ENCODE assay signal across 19 cellular contexts in genomic region chr14:94386085-94387031, GRCh38. TPM values are rescaled to one million over a fixed set of nuclear protein-coding genes. Genes with fewer than 3 reads are reported as not detected.
DNase-seq lines count a peak whose midpoint lies in the region; ATAC-seq and TF ChIP-seq lines count a peak whose summit lies in the region.
"Had no signal": no experiment of that assay in that cellular context is flagged by ENCODE, and none has a peak within 500 bp of the region (broad histone marks: within the 10 kb centered on the region; RNA-seq: fewer than 3 reads in every experiment).

No MANE protein-coding gene starts in this region.

- H3K27ac ChIP-seq in sigmoid colon: no peak overlapping the region

- CTCF ChIA-PET in Caco-2 (lab: Charles Lee): no interaction called here

- H3K9me3 ChIP-seq in Caco-2 (no peaks in the 10 kb centered on the region), sigmoid colon (no peaks in the 10 kb centered on the region), HAP-1 (no peaks in the 10 kb centered on the region)
- H3K9me3 ChIP-seq: heart right ventricle had no signal

- in situ Hi-C loops in HAP-1 (cut with MboI; ENCODE audit: low sequenced_read_pairs): no loop called here

- no peaks in the 10 kb centered on the region for H3K36me3 Mint-ChIP-seq in Caco-2 (ENCODE audit: insufficient read depth, unreplicated experiment)

- intact Hi-C loops in Caco-2 (cut with micrococcal nuclease; ENCODE audit: unreplicated experiment) (no loop called here), sigmoid colon (cut with DNase I) (no loop called here)

- H3K4me3 ChIP-seq in Caco-2 (ENCODE audit: low read depth, low read length): peak overlapping the region; percentile 41
- H3K4me3 ChIP-seq in epithelial cell of proximal tubule (ENCODE audit: low read depth, low read length): peak overlapping the region; percentile 54
- no peak overlapping the region for H3K4me3 ChIP-seq in sigmoid colon
- H3K4me3 ChIP-seq in HAP-1: no peak overlapping the region
- H3K4me3 ChIP-seq: GM12878 had no signal

- TF ChIP-seq CTCF in Caco-2 (IDR thresholded peaks at IDR 0.05; ENCODE audit: insufficient read depth in 1 of 2, low read depth in 1 of 2, low read length in 1 of 2, severe bottlenecking in 1 of 2, unreplicated experiment in 1 of 2) (no peak), epithelial cell of proximal tubule (conservative IDR thresholded peaks at IDR 0.05; ENCODE audit: low read depth, low read length) (no peak), sigmoid colon (IDR thresholded peaks at IDR 0.05) (no peak)

- ATAC-seq in GM18505 (IDR thresholded peaks at IDR 0.05; ENCODE audit: unreplicated experiment) (no peak), HG03520 (IDR thresholded peaks at IDR 0.05; ENCODE audit: unreplicated experiment) (no peak)
- ATAC-seq: effector memory CD8-positive, alpha-beta T cell; GM12878; heart right ventricle; PC-3 had no signal

- H3K27me3 ChIP-seq in Caco-2 (replicated peaks; ENCODE audit: control insufficient read depth, insufficient read depth, low read length) (no peaks in the 10 kb centered on the region), sigmoid colon (peaks cover 0 to 4% (median 0%) of the 10 kb centered on the region in 3 donors), HAP-1 (ENCODE audit: low read depth) (no peaks in the 10 kb centered on the region)

- no peaks in the 10 kb centered on the region for H3K27me3 Mint-ChIP-seq in Caco-2 (ENCODE audit: insufficient read depth, unreplicated experiment)
- H3K27me3 Mint-ChIP-seq: central memory CD8-positive, alpha-beta T cell had no signal

- no peaks in the 10 kb centered on the region for H3K4me1 Mint-ChIP-seq in Caco-2 (ENCODE audit: low read depth, unreplicated experiment)
- H3K4me1 Mint-ChIP-seq: central memory CD8-positive, alpha-beta T cell had no signal

- DNase-seq in Caco-2 (no peak), NCI-H1105 treated with DMSO at 0.1 percent for 48 hours (lab: John Stamatoyannopoulos, UW) (peak; percentile 51), epithelial cell of proximal tubule (ENCODE audit: low read depth) (no peak), sigmoid colon (peak; percentile 27), HAP-1 (ENCODE audit: low spot score in 2 of 2) (no peak)
- DNase-seq: amniotic stem cell; effector memory CD8-positive, alpha-beta T cell; GDM1; heart right ventricle; islet precursor cell; PC-3 had no signal

- WGBS in sigmoid colon, 2 donors: 35 to 66% methylated on average over 14 of the region's 14 CpGs

- TF ChIP-seq POLR2A in sigmoid colon (IDR thresholded peaks at IDR 0.05): no peak
- no peak for TF ChIP-seq POLR2A in GM18505 (IDR thresholded peaks at IDR 0.05; ENCODE audit: borderline replicate concordance, extremely low read depth, insufficient read depth, insufficient read length)

- no peak overlapping the region for H3K27ac Mint-ChIP-seq in Caco-2 (ENCODE audit: unreplicated experiment)
- H3K27ac Mint-ChIP-seq: activated T-helper 2 cell treated with anti-CD3 and anti-CD28 coated beads, Interferon-gamma antibody, Interleukin-2, Interleukin-4, amounts not matched to agents 10 μg/mL and 5 μg/mL and 100 μg/mL, durations not matched to agents 14 hours and 24 hours and 36 hours; effector memory CD8-positive, alpha-beta T cell; T-helper 2 cell treated with Interferon-gamma antibody and Interleukin-4, amounts not matched to agents 5 μg/mL and 100 μg/mL, for 36 hours had no signal

- no peaks in the 10 kb centered on the region for H3K9me3 Mint-ChIP-seq in Caco-2 (ENCODE audit: unreplicated experiment)
- H3K9me3 Mint-ChIP-seq: activated T-helper 2 cell treated with anti-CD3 and anti-CD28 coated beads, Interferon-gamma antibody, Interleukin-2, Interleukin-4, amounts not matched to agents 10 μg/mL and 5 μg/mL and 100 μg/mL, durations not matched to agents 14 hours and 24 hours and 36 hours; central memory CD8-positive, alpha-beta T cell; effector memory CD8-positive, alpha-beta T cell; T-helper 2 cell treated with Interferon-gamma antibody and Interleukin-4, amounts not matched to agents 5 μg/mL and 100 μg/mL, for 36 hours had no signal

- H3K4me3 Mint-ChIP-seq in Caco-2 (ENCODE audit: unreplicated experiment): no peak overlapping the region
- H3K4me3 Mint-ChIP-seq: central memory CD8-positive, alpha-beta T cell; effector memory CD8-positive, alpha-beta T cell; T-helper 2 cell treated with Interferon-gamma antibody and Interleukin-4, amounts not matched to agents 5 μg/mL and 100 μg/mL, for 36 hours had no signal

- H3K4me1 ChIP-seq in Caco-2: peaks cover 32% of the 10 kb centered on the region
- peaks cover 0 to 6% (median 0%) of the 10 kb centered on the region in 4 donors for H3K4me1 ChIP-seq in sigmoid colon
- peaks cover 5% of the 10 kb centered on the region; the same call in 1 of the 2 replicates for H3K4me1 ChIP-seq in HAP-1

- no TSS peak for BruUV-seq in Caco-2 (replicated peaks; lab: Mats Ljungman, UMichigan)

- no peak for TF ChIP-seq EP300 in sigmoid colon (IDR thresholded peaks at IDR 0.05)

- POLR2A ChIA-PET in Caco-2 (lab: Charles Lee): no interaction called here

- H3K36me3 ChIP-seq in Caco-2 (ENCODE audit: control insufficient read depth, insufficient read depth, low read length): peaks cover 7% of the 10 kb centered on the region
- no peaks in the 10 kb centered on the region for H3K36me3 ChIP-seq in sigmoid colon
- no peaks in the 10 kb centered on the region for H3K36me3 ChIP-seq in HAP-1 (replicated peaks)

RNA-seq across cellular contexts. Expression of gene SERPINA1, which starts 2.0 kb away (rescaled TPM):
- total RNA-seq in Caco-2 (2022): 150 and 178 TPM in 2 replicates
- total RNA-seq in epithelial cell of proximal tubule: 15.3 and 15.8 TPM in 2 replicates
- total RNA-seq in sigmoid colon: 10 to 100 TPM in 1 of 4 donors, 1 to 10 TPM in 3; 1.9 to 26.6 (median 5.8) TPM
- polyA plus RNA-seq in sigmoid colon: 100 to 1,000 TPM; 103 to 134 (median 103) TPM

RNA-seq across cellular contexts. Expression of gene SERPINA2, which starts 19.9 kb away (rescaled TPM):
- total RNA-seq in Caco-2 (2022) (not detected in 2 replicates), epithelial cell of proximal tubule (not detected in 2 replicates), sigmoid colon (not detected)
- not detected for polyA plus RNA-seq in sigmoid colon
- total RNA-seq: activated T-helper 2 cell treated with anti-CD3 and anti-CD28 coated beads, Interferon-gamma antibody, Interleukin-2, Interleukin-4, amounts not matched to agents 10 μg/mL and 5 μg/mL and 100 μg/mL, durations not matched to agents 14 hours and 24 hours and 36 hours; GM12878; heart right ventricle; mesenteric fat pad; PC-3; SK-MEL-5 had no signal
- polyA plus RNA-seq: GM12878, heart right ventricle had no signal

Comparison
In these comparisons a context has a peak if more than half of its experiments do, and no peak if none do; other contexts are left out.
1. DNase-seq: peak in NCI-H1105 treated with DMSO at 0.1 percent for 48 hours (single experiment) and sigmoid colon (single experiment); none in Caco-2 (0 of 2), epithelial cell of proximal tubule (single experiment) and HAP-1 (0 of 2).
2. H3K4me3 ChIP-seq: peak in Caco-2 (single experiment) and epithelial cell of proximal tubule (single experiment); none in sigmoid colon (0 of 4) and HAP-1 (single experiment).